15 cellular contexts compared by ENCODE assay signal in the genomic region with DNA sequence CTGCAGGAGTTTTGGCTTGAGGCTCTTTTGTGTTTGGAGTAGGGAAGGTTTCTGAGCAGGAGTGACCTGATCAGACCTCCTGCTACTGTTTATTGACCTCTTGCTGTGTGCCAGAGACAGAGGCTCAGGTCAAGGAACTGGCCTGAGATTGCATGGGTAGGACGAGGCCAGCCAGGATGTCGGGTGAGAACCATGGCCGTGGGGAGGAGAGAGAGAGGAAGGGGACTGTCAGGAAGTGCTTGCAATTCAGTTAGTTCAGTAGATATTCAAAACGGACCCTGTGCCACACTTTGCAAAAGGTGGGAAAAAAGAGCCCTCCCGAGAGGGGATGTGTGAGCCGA. TPM values are rescaled to one million over a fixed set of nuclear protein-coding genes. Genes with fewer than 3 reads are reported as not detected.
DNase-seq lines count a peak whose midpoint lies in the region; ATAC-seq and TF ChIP-seq lines count a peak whose summit lies in the region.
"Had no signal": no experiment of that assay in that cellular context is flagged by ENCODE, and none has a peak within 500 bp of the region (broad histone marks: within the 10 kb centered on the region; RNA-seq: fewer than 3 reads in every experiment).

No MANE protein-coding gene starts in this region.

- H2AFZ ChIP-seq in hepatocyte, result no peak overlapping the region

- no peak overlapping the region for H3K4me3 ChIP-seq in breast epithelium
- H3K4me3 ChIP-seq in hepatocyte, result no peak overlapping the region

- WGBS in hepatocyte (ENCODE audit: low lambda C conversion rate, missing lambda C conversion rate), result 86% methylated on average over 6 of the region's 6 CpGs

- peak overlapping the region; percentile 62 for H3K4me2 ChIP-seq in hepatocyte

- no peak for TF ChIP-seq POLR2A in breast epithelium (IDR thresholded peaks at IDR 0.05)

- peak overlapping the region in 1 of 2 donors; percentile 4 for H3K27ac ChIP-seq in breast epithelium
- peak overlapping the region; percentile 95 for H3K27ac ChIP-seq in hepatocyte

- H3K4me1 Mint-ChIP-seq in MCF 10A (ENCODE audit: insufficient read depth, unreplicated experiment) (peaks cover 29% of the 10 kb centered on the region), WTC11 (peaks cover 15% of the 10 kb centered on the region)
- H3K4me1 Mint-ChIP-seq in stimulated activated naive CD8-positive, alpha-beta T cell treated with anti-CD3 and anti-CD28 coated beads, Interleukin-15, amount 100 ng/mL, for 72 hours, result peaks cover 64% of the 10 kb centered on the region

- H3K27me3 Mint-ChIP-seq in MCF 10A (ENCODE audit: insufficient read depth, unreplicated experiment), result no peaks in the 10 kb centered on the region
- no peaks in the 10 kb centered on the region for H3K27me3 Mint-ChIP-seq in WTC11 (ENCODE audit: low read depth)
- H3K27me3 Mint-ChIP-seq in stimulated activated naive CD8-positive, alpha-beta T cell treated with anti-CD3 and anti-CD28 coated beads, Interleukin-15, amount 100 ng/mL, for 72 hours, result no peaks in the 10 kb centered on the region

- H3K27ac Mint-ChIP-seq in MCF 10A (ENCODE audit: low read depth, unreplicated experiment) (peak overlapping the region; percentile 7), WTC11 (peak overlapping the region; percentile 82)
- peak overlapping the region; percentile 56 to 90 for H3K27ac Mint-ChIP-seq in stimulated activated naive CD8-positive, alpha-beta T cell treated with anti-CD3 and anti-CD28 coated beads, Interleukin-15, amount 100 ng/mL, for 72 hours

- H3K9me3 Mint-ChIP-seq in MCF 10A (ENCODE audit: unreplicated experiment) (no peaks in the 10 kb centered on the region), WTC11 (no peaks in the 10 kb centered on the region)
- no peaks in the 10 kb centered on the region for H3K9me3 Mint-ChIP-seq in stimulated activated naive CD8-positive, alpha-beta T cell treated with anti-CD3 and anti-CD28 coated beads, Interleukin-15, amount 100 ng/mL, for 72 hours

- peaks cover 80% of the 10 kb centered on the region for H3K79me2 ChIP-seq in hepatocyte

- CTCF ChIA-PET in MCF 10A (lab: Yijun Ruan, JAX) (interaction anchor here (3.5 to 4.3 kb wide), 3 partner anchors 14 to 27 kb away, joined by 25 to 41 read pairs (median 25); a partner anchor contains a TSS), WTC11 (lab: Charles Lee) (no interaction called here)

- H3K27me3 ChIP-seq in breast epithelium, result no peaks in the 10 kb centered on the region
- no peaks in the 10 kb centered on the region for H3K27me3 ChIP-seq in hepatocyte

- ATAC-seq in WTC11, result no peak
- ATAC-seq in stimulated activated naive CD8-positive, alpha-beta T cell treated with anti-CD3 and anti-CD28 coated beads, Interleukin-15, amount 100 ng/mL, for 72 hours, result no peak

- no peak for DNase-seq in MCF 10A (ENCODE audit: unreplicated experiment)
- DNase-seq in breast epithelium (ENCODE audit: low spot score in 2 of 2), result no peak
- DNase-seq in WTC11 (ENCODE audit: low spot score), result no peak
- no peak for DNase-seq in hepatocyte (ENCODE audit: low spot score)
- DNase-seq in stimulated activated naive CD8-positive, alpha-beta T cell treated with anti-CD3 and anti-CD28 coated beads, Interleukin-15, amount 100 ng/mL, for 72 hours, result no peak
- no peak for DNase-seq in stimulated activated naive CD4-positive, alpha-beta T cell treated with Interleukin-2 at 50 U/mL for 16 hours (lab: John Stamatoyannopoulos, UW)
- DNase-seq in DMS79 (lab: John Stamatoyannopoulos, UW), result no peak
- DNase-seq in activated CD4-positive, CD25-positive, alpha-beta regulatory T cell (lab: John Stamatoyannopoulos, UW), result no peak
- DNase-seq: GDM1; hippocampal formation; mammary epithelial cell; NCI-H2171; OCI-M1; stimulated activated CD4-positive, alpha-beta T cell treated with anti-CD3 and anti-CD28 coated beads, Interleukin-2, amount 100 ng/mL, for 24 hours; T1000 had no signal

- POLR2A ChIA-PET in MCF 10A (lab: Yijun Ruan, JAX), result interaction anchor here (5.9 kb wide), 1 partner anchor 14 kb away, joined by 109 read pairs; a partner anchor contains a TSS
- POLR2A ChIA-PET in WTC11 (lab: Charles Lee), result no interaction called here

- no peak for TF ChIP-seq CTCF in MCF 10A (IDR thresholded peaks at IDR 0.05; ENCODE audit: unreplicated experiment)
- no peak for TF ChIP-seq CTCF in breast epithelium (IDR thresholded peaks at IDR 0.05)
- TF ChIP-seq CTCF in WTC11 (IDR thresholded peaks at IDR 0.05), result no peak
- TF ChIP-seq CTCF in hepatocyte (IDR thresholded peaks at IDR 0.05; ENCODE audit: poor library complexity), result no peak

- H4K20me1 ChIP-seq in hepatocyte (ENCODE audit: insufficient read depth, poor library complexity, severe bottlenecking), result peaks cover 14% of the 10 kb centered on the region

- H3K9me2 ChIP-seq in hepatocyte (replicated peaks; ENCODE audit: insufficient read depth), result no peaks in the 10 kb centered on the region

- H3K36me3 Mint-ChIP-seq in MCF 10A (ENCODE audit: insufficient read depth, unreplicated experiment) (peaks cover 37% of the 10 kb centered on the region), WTC11 (no peaks in the 10 kb centered on the region)

- H3K4me1 ChIP-seq in breast epithelium (peaks cover 0 to 23% of the 10 kb centered on the region in 2 donors), hepatocyte (ENCODE audit: insufficient read depth) (peaks cover 26% of the 10 kb centered on the region)

- no TSS peak for BruUV-seq in MCF 10A (replicated peaks; lab: Mats Ljungman, UMichigan)

- intact Hi-C loops in MCF 10A (cut with micrococcal nuclease) (no loop called here), breast epithelium (cut with DNase I; ENCODE audit: low total_unique reads) (no loop called here)

- H3K9me3 ChIP-seq in breast epithelium, result no peaks in the 10 kb centered on the region
- H3K9me3 ChIP-seq in hepatocyte (ENCODE audit: low read depth), result no peaks in the 10 kb centered on the region

- no peak overlapping the region for H3K4me3 Mint-ChIP-seq in MCF 10A (ENCODE audit: unreplicated experiment)
- H3K4me3 Mint-ChIP-seq in WTC11, result no peak overlapping the region
- peak overlapping the region; percentile 77 to 78 for H3K4me3 Mint-ChIP-seq in stimulated activated naive CD8-positive, alpha-beta T cell treated with anti-CD3 and anti-CD28 coated beads, Interleukin-15, amount 100 ng/mL, for 72 hours

- H3K36me3 ChIP-seq in breast epithelium (no peaks in the 10 kb centered on the region), hepatocyte (replicated peaks; ENCODE audit: insufficient read depth, low read depth) (no peaks in the 10 kb centered on the region)

TF ChIP-seq in WTC11, 78 proteins besides CTCF, POLR2A, EP300 and RAD21 (continues in another document):
- no peak for TF ChIP-seq CREM (CRISPR knock-in tag; IDR thresholded peaks at IDR 0.05)
- TF ChIP-seq, protein P1, sequence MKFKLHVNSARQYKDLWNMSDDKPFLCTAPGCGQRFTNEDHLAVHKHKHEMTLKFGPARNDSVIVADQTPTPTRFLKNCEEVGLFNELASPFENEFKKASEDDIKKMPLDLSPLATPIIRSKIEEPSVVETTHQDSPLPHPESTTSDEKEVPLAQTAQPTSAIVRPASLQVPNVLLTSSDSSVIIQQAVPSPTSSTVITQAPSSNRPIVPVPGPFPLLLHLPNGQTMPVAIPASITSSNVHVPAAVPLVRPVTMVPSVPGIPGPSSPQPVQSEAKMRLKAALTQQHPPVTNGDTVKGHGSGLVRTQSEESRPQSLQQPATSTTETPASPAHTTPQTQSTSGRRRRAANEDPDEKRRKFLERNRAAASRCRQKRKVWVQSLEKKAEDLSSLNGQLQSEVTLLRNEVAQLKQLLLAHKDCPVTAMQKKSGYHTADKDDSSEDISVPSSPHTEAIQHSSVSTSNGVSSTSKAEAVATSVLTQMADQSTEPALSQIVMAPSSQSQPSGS (CRISPR knock-in tag; IDR thresholded peaks at IDR 0.05; ENCODE audit: borderline replicate concordance, low read depth), result no peak
- no peak for TF ChIP-seq IRF2 (CRISPR knock-in tag; IDR thresholded peaks at IDR 0.05; ENCODE audit: borderline replicate concordance, low read depth)
- TF ChIP-seq ELF4 (CRISPR knock-in tag; IDR thresholded peaks at IDR 0.05; ENCODE audit: low read depth), result no peak
- TF ChIP-seq TCF7 (CRISPR knock-in tag; IDR thresholded peaks at IDR 0.05; ENCODE audit: low read depth), result no peak
- no peak for TF ChIP-seq JUN (CRISPR knock-in tag; IDR thresholded peaks at IDR 0.05)
- TF ChIP-seq, protein P2, sequence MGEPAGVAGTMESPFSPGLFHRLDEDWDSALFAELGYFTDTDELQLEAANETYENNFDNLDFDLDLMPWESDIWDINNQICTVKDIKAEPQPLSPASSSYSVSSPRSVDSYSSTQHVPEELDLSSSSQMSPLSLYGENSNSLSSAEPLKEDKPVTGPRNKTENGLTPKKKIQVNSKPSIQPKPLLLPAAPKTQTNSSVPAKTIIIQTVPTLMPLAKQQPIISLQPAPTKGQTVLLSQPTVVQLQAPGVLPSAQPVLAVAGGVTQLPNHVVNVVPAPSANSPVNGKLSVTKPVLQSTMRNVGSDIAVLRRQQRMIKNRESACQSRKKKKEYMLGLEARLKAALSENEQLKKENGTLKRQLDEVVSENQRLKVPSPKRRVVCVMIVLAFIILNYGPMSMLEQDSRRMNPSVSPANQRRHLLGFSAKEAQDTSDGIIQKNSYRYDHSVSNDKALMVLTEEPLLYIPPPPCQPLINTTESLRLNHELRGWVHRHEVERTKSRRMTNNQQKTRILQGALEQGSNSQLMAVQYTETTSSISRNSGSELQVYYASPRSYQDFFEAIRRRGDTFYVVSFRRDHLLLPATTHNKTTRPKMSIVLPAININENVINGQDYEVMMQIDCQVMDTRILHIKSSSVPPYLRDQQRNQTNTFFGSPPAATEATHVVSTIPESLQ (CRISPR knock-in tag; IDR thresholded peaks at IDR 0.05), result no peak

RNA-seq across cellular contexts. Expression of a gene that starts 14.0 kb away (rescaled TPM):
- total RNA-seq in MCF 10A (2022) (26.0 and 27.7 TPM in 2 replicates), breast epithelium (10 to 100 TPM; 19.0 to 23.6 (median 23.6) TPM), WTC11 (2021) (18.1 to 21.0 TPM (median 19.1 TPM) in 3 replicates), hepatocyte (10.3 and 15.3 TPM in 2 replicates)
- polyA plus RNA-seq in hepatocyte, result 19.8 and 21.7 TPM in 2 replicates

RNA-seq across cellular contexts. Expression of a gene that starts 38.4 kb away (rescaled TPM):
- 11.6 and 20.2 TPM in 2 replicates for total RNA-seq in MCF 10A (2022)
- 10 to 100 TPM; 23.3 to 37.3 (median 26.5) TPM for total RNA-seq in breast epithelium
- 45.6 to 50.2 TPM (median 49.7 TPM) in 3 replicates for total RNA-seq in WTC11 (2021)
- total RNA-seq in hepatocyte, result 48.0 and 59.0 TPM in 2 replicates
- 33.1 and 38.6 TPM in 2 replicates for polyA plus RNA-seq in hepatocyte

Comparison
In these comparisons a context has a peak if more than half of its experiments do, and no peak if none do; other contexts are left out.
1. H3K27ac Mint-ChIP-seq: peak in every context shown above with its lines; median percentile 82 in WTC11; 73 in stimulated activated naive CD8-positive, alpha-beta T cell treated with anti-CD3 and anti-CD28 coated beads, Interleukin-15, amount 100 ng/mL, for 72 hours; 7 in MCF 10A.
2. H3K4me3 Mint-ChIP-seq: peak in stimulated activated naive CD8-positive, alpha-beta T cell treated with anti-CD3 and anti-CD28 coated beads, Interleukin-15, amount 100 ng/mL, for 72 hours (2 of 2); none in MCF 10A (single experiment) and WTC11 (single experiment).